ENCODE assay signal across 8 cellular contexts in the genomic region with DNA sequence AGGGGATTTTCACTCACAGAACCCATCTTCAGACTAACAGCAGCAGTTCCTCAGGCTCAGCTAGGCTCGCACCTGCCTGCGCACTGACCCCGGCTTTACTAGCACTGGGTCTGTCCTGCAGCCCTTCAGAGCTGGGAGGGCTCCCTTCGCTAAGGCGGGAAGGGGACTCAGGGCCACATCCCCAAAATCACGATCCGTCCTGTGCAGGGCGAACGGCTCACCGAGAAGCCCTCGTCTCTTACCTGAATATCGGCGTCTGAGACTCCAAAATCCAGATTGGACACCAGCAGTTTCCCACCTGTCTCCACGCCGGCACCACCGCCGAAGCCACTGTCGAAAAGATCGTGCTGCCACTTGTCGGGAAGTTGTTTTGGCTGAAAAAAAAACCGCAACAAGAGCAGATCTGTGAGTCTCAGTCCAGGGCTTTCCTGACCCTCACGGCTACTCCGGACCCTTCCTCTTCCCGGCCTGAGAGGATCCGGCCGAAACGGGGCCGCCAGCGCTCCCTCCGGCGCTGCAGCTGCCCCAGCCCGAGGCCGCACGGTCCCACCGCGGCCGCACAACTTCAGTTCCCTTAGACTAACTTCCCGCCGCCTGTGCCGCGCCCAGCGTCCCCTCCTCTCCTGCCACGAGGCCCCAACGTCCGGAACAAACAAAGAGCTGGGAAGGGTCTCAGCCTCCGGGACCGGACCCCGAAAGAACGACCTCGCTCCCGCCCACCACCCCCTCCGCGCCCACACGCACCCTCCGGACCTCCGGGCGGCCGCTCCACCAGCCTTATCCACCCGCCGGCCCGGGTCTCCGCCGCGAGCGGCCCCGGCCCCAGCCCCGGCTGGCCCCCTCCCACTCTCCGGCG. TPM values are rescaled to one million over a fixed set of nuclear protein-coding genes. Genes with fewer than 3 reads are reported as not detected.
DNase-seq lines count a peak whose midpoint lies in the region; ATAC-seq and TF ChIP-seq lines count a peak whose summit lies in the region.

No MANE protein-coding gene starts in this region.

- H3K4me1 Mint-ChIP-seq in endothelial cell (ENCODE audit: unreplicated experiment), result peaks cover 9% of the 10 kb centered on the region

- H3K4me1 ChIP-seq in BLaER1 (peaks cover 43% of the 10 kb centered on the region), SJCRH30 (peaks cover 24% of the 10 kb centered on the region), osteoblast (ENCODE audit: insufficient read depth, low read length) (peaks cover 27% of the 10 kb centered on the region)

- H3K79me2 ChIP-seq in osteoblast (ENCODE audit: insufficient read depth, low read length), result peaks cover 77% of the 10 kb centered on the region

- H4K20me1 ChIP-seq in BLaER1, result peaks cover 61% of the 10 kb centered on the region
- peaks cover 11% of the 10 kb centered on the region for H4K20me1 ChIP-seq in osteoblast (ENCODE audit: insufficient read depth, low read length)

- H3K9me3 Mint-ChIP-seq in endothelial cell (ENCODE audit: unreplicated experiment), result no peaks in the 10 kb centered on the region

- peak in 1 of 2 experiments; percentile 51 for DNase-seq in SJCRH30
- DNase-seq in endothelial cell (ENCODE audit: low spot score), result peak; percentile 45
- peak; percentile 88 for DNase-seq in osteoblast (ENCODE audit: insufficient read length, low spot score, missing footprints)
- DNase-seq in GM19240 (ENCODE audit: insufficient read length, low spot score), result no peak
- DNase-seq in NCI-H1694 treated with DMSO at 0.1 percent for 48 hours (lab: John Stamatoyannopoulos, UW), result no peak
- DNase-seq in NK-92 (lab: John Stamatoyannopoulos, UW; ENCODE audit: unreplicated experiment), result no peak

- peak overlapping the region; percentile 95 for H3K4me3 Mint-ChIP-seq in endothelial cell (ENCODE audit: unreplicated experiment)

- no peak for TF ChIP-seq CTCF in endothelial cell (IDR thresholded peaks at IDR 0.05; ENCODE audit: unreplicated experiment)
- no peak for TF ChIP-seq CTCF in osteoblast (IDR thresholded peaks at IDR 0.05; ENCODE audit: extremely low read depth, low read depth, low read length)

- H3K4me3 ChIP-seq in BLaER1 (peak overlapping the region; percentile 97), SJCRH30 (peak overlapping the region; percentile 63), osteoblast (ENCODE audit: insufficient read depth, low read length) (peak overlapping the region; percentile 95)

- H3K4me2 ChIP-seq in BLaER1, result peak overlapping the region; percentile 98
- H3K4me2 ChIP-seq in osteoblast (ENCODE audit: insufficient read depth, low read length), result peak overlapping the region; percentile 89

- H3K9ac ChIP-seq in BLaER1, result peak overlapping the region; percentile 98

- H3K27ac ChIP-seq in BLaER1 (peak overlapping the region; percentile 98), SJCRH30 (peak overlapping the region; percentile 67), osteoblast (ENCODE audit: low read depth, low read length) (peak overlapping the region; percentile 75)

- H3K9me3 ChIP-seq in BLaER1 (no peaks in the 10 kb centered on the region), SJCRH30 (replicated peaks) (no peaks in the 10 kb centered on the region), osteoblast (ENCODE audit: low read depth, low read length) (no peaks in the 10 kb centered on the region)

- H3K27me3 ChIP-seq in BLaER1 (no peaks in the 10 kb centered on the region), SJCRH30 (no peaks in the 10 kb centered on the region), osteoblast (ENCODE audit: insufficient read depth, low read length) (no peaks in the 10 kb centered on the region)

- H3K27me3 Mint-ChIP-seq in endothelial cell (ENCODE audit: unreplicated experiment), result peaks cover 12% of the 10 kb centered on the region

- peak overlapping the region; percentile 88 for H3K27ac Mint-ChIP-seq in endothelial cell (ENCODE audit: unreplicated experiment)

- H3K36me3 ChIP-seq in BLaER1, result peaks cover 65% of the 10 kb centered on the region
- H3K36me3 ChIP-seq in SJCRH30, result peaks cover 60% of the 10 kb centered on the region
- peaks cover 42% of the 10 kb centered on the region for H3K36me3 ChIP-seq in osteoblast (ENCODE audit: insufficient read depth, low read length)

- no peak overlapping the region for H2AFZ ChIP-seq in osteoblast (ENCODE audit: low read length)

- peak; percentile 27 for ATAC-seq in GM21528 (IDR thresholded peaks at IDR 0.05; ENCODE audit: low FRiP score, unreplicated experiment)

- H3K36me3 Mint-ChIP-seq in endothelial cell (ENCODE audit: low read depth, unreplicated experiment), result peaks cover 29% of the 10 kb centered on the region

RNA-seq across cellular contexts. Expression of a gene that starts 0.7 kb away (rescaled TPM):
- 512 and 516 TPM in 2 replicates for total RNA-seq in SJCRH30 (2014; rRNA removed; shearing (Covaris generic))
- total RNA-seq in endothelial cell (ENCODE audit: unreplicated experiment) (127 TPM), osteoblast (58.0 and 60.1 TPM in 2 replicates)

RNA-seq across cellular contexts. Expression of a gene that starts 0.8 kb away (rescaled TPM):
- total RNA-seq in SJCRH30 (2014; rRNA removed; shearing (Covaris generic)), result 266 and 312 TPM in 2 replicates
- total RNA-seq in endothelial cell (ENCODE audit: unreplicated experiment) (121 TPM), osteoblast (105 and 123 TPM in 2 replicates)

RNA-seq across cellular contexts. Expression of a gene that starts 11.4 kb away (rescaled TPM):
- total RNA-seq in SJCRH30 (2014; rRNA removed; shearing (Covaris generic)), result 3.8 and 4.9 TPM in 2 replicates
- 0.56 TPM for total RNA-seq in endothelial cell (ENCODE audit: unreplicated experiment)
- total RNA-seq in osteoblast, result under 0.01 TPM in 1 of 2 replicates, not detected in the other

RNA-seq across cellular contexts. Expression of a gene that starts 19.5 kb away (rescaled TPM):
- total RNA-seq in SJCRH30 (2014; rRNA removed; shearing (Covaris generic)), result 201 and 216 TPM in 2 replicates
- total RNA-seq in endothelial cell (ENCODE audit: unreplicated experiment), result 443 TPM
- total RNA-seq in osteoblast, result 120 and 133 TPM in 2 replicates

RNA-seq across cellular contexts. Expression of a gene that starts 20.5 kb away (rescaled TPM):
- 30.2 and 33.0 TPM in 2 replicates for total RNA-seq in SJCRH30 (2014; rRNA removed; shearing (Covaris generic))
- total RNA-seq in endothelial cell (ENCODE audit: unreplicated experiment) (26.8 TPM), osteoblast (61.6 and 67.0 TPM in 2 replicates)

Comparison
In these comparisons a context has a peak if more than half of its experiments do, and no peak if none do; other contexts are left out.
1. DNase-seq: peak in endothelial cell (single experiment) and osteoblast (single experiment); none in GM19240 (single experiment), NCI-H1694 treated with DMSO at 0.1 percent for 48 hours (single experiment) and NK-92 (single experiment).
2. Peak in every context shown above with its lines, with median percentiles within 50 percentile points of each other: H3K27ac ChIP-seq and H3K4me3 ChIP-seq.